ENCODE assay signal across 11 cellular contexts in the genomic region with DNA sequence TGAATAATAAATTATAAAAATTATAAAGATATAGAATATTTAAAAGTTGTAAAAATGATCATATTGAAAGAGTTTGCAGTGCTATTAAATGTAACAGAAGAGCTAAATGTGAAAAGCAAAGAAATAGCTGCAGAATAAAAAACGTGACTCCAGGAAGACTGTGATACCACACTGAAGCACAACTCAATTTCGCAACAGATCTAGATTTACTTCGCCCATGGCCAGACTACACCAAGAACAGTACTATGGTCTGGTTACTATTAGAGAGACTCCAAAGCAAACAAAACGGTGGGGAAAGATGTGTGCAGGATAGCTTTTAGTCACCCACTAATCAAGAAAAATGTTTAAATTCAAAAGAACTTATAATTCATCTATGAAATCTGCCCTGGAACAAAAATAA. TPM values are rescaled to one million over a fixed set of nuclear protein-coding genes. Genes with fewer than 3 reads are reported as not detected.
DNase-seq lines count a peak whose midpoint lies in the region; ATAC-seq and TF ChIP-seq lines count a peak whose summit lies in the region.
"Had no signal": no experiment of that assay in that cellular context is flagged by ENCODE, and none has a peak within 500 bp of the region (broad histone marks: within the 10 kb centered on the region; RNA-seq: fewer than 3 reads in every experiment).

No MANE protein-coding gene starts in this region.

- H3K27ac Mint-ChIP-seq in CD8-positive, alpha-beta memory T cell, result peak overlapping the region in 4 of 8 donors; percentile 25 to 87 (median 77)
- H3K27ac Mint-ChIP-seq in activated naive CD8-positive, alpha-beta T cell, result peak overlapping the region; percentile 68
- no peak overlapping the region for H3K27ac Mint-ChIP-seq in mesothelial cell of epicardium

- no peaks in the 10 kb centered on the region for H3K9me3 ChIP-seq in CD8-positive, alpha-beta memory T cell (ENCODE audit: low read length)
- H3K9me3 ChIP-seq in uterus, result no peaks in the 10 kb centered on the region

- CTCF ChIA-PET in CD8-positive, alpha-beta memory T cell (lab: Charles Lee), result no interaction called here

- POLR2A ChIA-PET in CD8-positive, alpha-beta memory T cell (lab: Charles Lee), result no interaction called here

- peaks cover 0 to 10% (median 2%) of the 10 kb centered on the region in 3 donors for H3K36me3 Mint-ChIP-seq in CD8-positive, alpha-beta memory T cell
- H3K36me3 Mint-ChIP-seq in activated naive CD8-positive, alpha-beta T cell, result no peaks in the 10 kb centered on the region
- no peaks in the 10 kb centered on the region for H3K36me3 Mint-ChIP-seq in mesothelial cell of epicardium

- peaks cover 53 to 66% (median 63%) of the 10 kb centered on the region in 3 donors for H3K4me1 Mint-ChIP-seq in CD8-positive, alpha-beta memory T cell
- H3K4me1 Mint-ChIP-seq in activated naive CD8-positive, alpha-beta T cell (ENCODE audit: low read depth), result peaks cover 54% of the 10 kb centered on the region
- H3K4me1 Mint-ChIP-seq in mesothelial cell of epicardium, result peaks cover 46% of the 10 kb centered on the region

- no peak for TF ChIP-seq POLR2A in uterus (IDR thresholded peaks at IDR 0.05)

- ATAC-seq in GM18502 (IDR thresholded peaks at IDR 0.05; ENCODE audit: poor library complexity, unreplicated experiment), result no peak

- no peak for TF ChIP-seq CTCF in mesothelial cell of epicardium (IDR thresholded peaks at IDR 0.05; ENCODE audit: unreplicated experiment)
- TF ChIP-seq CTCF in uterus (IDR thresholded peaks at IDR 0.05), result no peak

- H3K27me3 Mint-ChIP-seq in CD8-positive, alpha-beta memory T cell, result peaks cover 0 to 3% of the 10 kb centered on the region in 2 donors
- H3K27me3 Mint-ChIP-seq in activated naive CD8-positive, alpha-beta T cell, result no peaks in the 10 kb centered on the region
- H3K27me3 Mint-ChIP-seq in mesothelial cell of epicardium (ENCODE audit: low read depth), result peaks cover 4% of the 10 kb centered on the region

- no peaks in the 10 kb centered on the region for H3K36me3 ChIP-seq in CD8-positive, alpha-beta memory T cell (ENCODE audit: insufficient read depth, low read length)
- no peaks in the 10 kb centered on the region for H3K36me3 ChIP-seq in uterus

- H3K4me1 ChIP-seq in CD8-positive, alpha-beta memory T cell (ENCODE audit: insufficient read depth, low read length), result peaks cover 31% of the 10 kb centered on the region
- peaks cover 4 to 8% of the 10 kb centered on the region in 2 donors for H3K4me1 ChIP-seq in uterus

- DNase-seq in CD8-positive, alpha-beta memory T cell, result no peak
- DNase-seq in Kasumi-1 (lab: John Stamatoyannopoulos, UW), result peak; percentile 28 to 41
- DNase-seq in mesothelial cell of epicardium (ENCODE audit: low spot score in 2 of 2, unreplicated experiment in 2 of 2), result no peak
- no peak for DNase-seq in cardiac septum (ENCODE audit: low spot score)
- DNase-seq in anterior cingulate cortex (lab: John Stamatoyannopoulos, UW), result no peak
- no peak for DNase-seq in uterus
- DNase-seq: cerebellar nuclear complex, islet precursor cell, MM.1S had no signal

- peak overlapping the region; percentile 91 to 96 (median 94) for H3K4me3 Mint-ChIP-seq in CD8-positive, alpha-beta memory T cell
- H3K4me3 Mint-ChIP-seq in activated naive CD8-positive, alpha-beta T cell, result peak overlapping the region; percentile 94
- H3K4me3 Mint-ChIP-seq in mesothelial cell of epicardium, result peak overlapping the region; percentile 86

- H3K27ac ChIP-seq in CD8-positive, alpha-beta memory T cell (ENCODE audit: low read depth, low read length), result no peak overlapping the region
- H3K27ac ChIP-seq in uterus, result no peak overlapping the region

- no peaks in the 10 kb centered on the region for H3K9me3 Mint-ChIP-seq in CD8-positive, alpha-beta memory T cell
- no peaks in the 10 kb centered on the region for H3K9me3 Mint-ChIP-seq in activated naive CD8-positive, alpha-beta T cell (ENCODE audit: low read depth)
- no peaks in the 10 kb centered on the region for H3K9me3 Mint-ChIP-seq in mesothelial cell of epicardium

- H3K4me3 ChIP-seq in CD8-positive, alpha-beta memory T cell (ENCODE audit: low read length), result no peak overlapping the region
- H3K4me3 ChIP-seq in uterus, result no peak overlapping the region

- no peaks in the 10 kb centered on the region for H3K27me3 ChIP-seq in CD8-positive, alpha-beta memory T cell (ENCODE audit: insufficient read depth, low read length, poor library complexity, severe bottlenecking)
- no peaks in the 10 kb centered on the region for H3K27me3 ChIP-seq in uterus

- intact Hi-C loops in cardiac septum (cut with DNase I), result loop anchor here (5.0 kb wide), 1 partner anchor 76 kb away; no protein-coding TSS in a partner anchor
- intact Hi-C loops in uterus (cut with DNase I; ENCODE audit: low total_unique reads), result no loop called here

RNA-seq across cellular contexts. Expression of a gene that starts 1.9 kb away (rescaled TPM):
- total RNA-seq in CD8-positive, alpha-beta memory T cell, result 10 to 100 TPM; 24.6 to 25.3 TPM
- polyA plus RNA-seq in CD8-positive, alpha-beta memory T cell, result 59.5 TPM
- total RNA-seq in mesothelial cell of epicardium (101 to 107 TPM (median 105 TPM) in 3 replicates), cardiac septum (35.9 TPM), uterus (10 to 100 TPM; 21.5 to 97.6 (median 53.7) TPM)

Comparison
In these comparisons a context has a peak if more than half of its experiments do, and no peak if none do; other contexts are left out.
1. DNase-seq: peak in Kasumi-1 (2 of 2); none in CD8-positive, alpha-beta memory T cell (0 of 5), mesothelial cell of epicardium (0 of 2), cardiac septum (single experiment), anterior cingulate cortex (0 of 58) and uterus (0 of 2).
2. Peak in every context shown above with its lines, with median percentiles within 50 percentile points of each other: H3K4me3 Mint-ChIP-seq.